ENCODE assay signal across 8 cellular contexts in genomic region chr6:14876778-14877613, GRCh38.
DNase-seq lines count a peak whose midpoint lies in the region; ATAC-seq, FAIRE-seq and TF ChIP-seq lines count a peak whose summit lies in the region.

No MANE protein-coding gene starts in this region.

- H3K27me3 Mint-ChIP-seq in GM23338 (ENCODE audit: insufficient read depth, low read depth, poor library complexity) (peaks cover 7% of the 10 kb centered on the region), brain (peaks cover 7% of the 10 kb centered on the region)

- H3K27ac Mint-ChIP-seq in GM23338 (0 out of 2 replicates have a peak overlapping the region, but pooled peaks have one; percentile 17), brain (peak overlapping the region in 3 of 5 experiments; percentile 59 to 79 (median 77))

- TF ChIP-seq POLR2A in GM12892 (IDR thresholded peaks at IDR 0.05; ENCODE audit: low read depth, low read length) (no peak), NB4 (IDR thresholded peaks at IDR 0.05; ENCODE audit: extremely low read depth, insufficient read length) (no peak)

- FAIRE-seq in GM12892 (lab: Jason Lieb, UNC), result peak; percentile 92

- H3K36me3 ChIP-seq in GM23338 (ENCODE audit: insufficient read depth), result no peaks in the 10 kb centered on the region
- H3K36me3 ChIP-seq in WERI-Rb-1, result no peaks in the 10 kb centered on the region
- H3K36me3 ChIP-seq in tibial artery, result no peaks in the 10 kb centered on the region

- no peaks in the 10 kb centered on the region for H3K9me3 Mint-ChIP-seq in GM23338
- H3K9me3 Mint-ChIP-seq in brain, result no peaks in the 10 kb centered on the region

- H3K4me3 Mint-ChIP-seq in GM23338 (no peak overlapping the region), brain (peak overlapping the region in 1 of 5 experiments; percentile 58)

- H4K20me1 ChIP-seq in GM23338 (replicated peaks; ENCODE audit: insufficient read depth), result no peaks in the 10 kb centered on the region

- 0 out of 2 replicates have a peak overlapping the region, but pooled peaks have one; percentile 41 for H3K4me2 ChIP-seq in GM23338

- DNase-seq in GM12892 (ENCODE audit: insufficient read length) (no peak), GM23338 (ENCODE audit: low spot score) (no peak), NB4 (ENCODE audit: low read depth) (peak; percentile 76), lung microvascular endothelial cell (ENCODE audit: low read depth in 2 of 2) (peak; percentile 93 to 94), WERI-Rb-1 (no peak), T-helper 9 cell (no peak), tibial artery (no peak)

- H3K4me1 Mint-ChIP-seq in GM23338, result peaks cover 54% of the 10 kb centered on the region
- H3K4me1 Mint-ChIP-seq in brain, result peaks cover 28% of the 10 kb centered on the region

- H3K9me2 ChIP-seq in GM23338 (ENCODE audit: insufficient read depth), result no peaks in the 10 kb centered on the region

- H3K4me1 ChIP-seq in GM23338 (ENCODE audit: insufficient read depth) (peaks cover 22% of the 10 kb centered on the region), tibial artery (peaks cover 0 to 13% (median 1%) of the 10 kb centered on the region in 4 donors)

- no peak overlapping the region for H3K27ac ChIP-seq in GM23338 (ENCODE audit: low read depth)
- H3K27ac ChIP-seq in WERI-Rb-1, result no peak overlapping the region
- H3K27ac ChIP-seq in tibial artery, result peak overlapping the region in 1 of 2 donors; percentile 17

- H3K36me3 Mint-ChIP-seq in GM23338 (ENCODE audit: low read depth), result no peaks in the 10 kb centered on the region; the same call in 2 of the 3 replicates
- no peaks in the 10 kb centered on the region for H3K36me3 Mint-ChIP-seq in brain

- intact Hi-C loops in tibial artery (cut with DNase I; ENCODE audit: low total_unique reads), result no loop called here

- TF ChIP-seq CTCF in GM23338 (conservative IDR thresholded peaks at IDR 0.05; ENCODE audit: low read depth in 2 of 2) (no peak), NB4 (IDR thresholded peaks at IDR 0.05; ENCODE audit: low read depth, low read length) (no peak), brain (conservative IDR thresholded peaks at IDR 0.05) (no peak), WERI-Rb-1 (IDR thresholded peaks at IDR 0.05; ENCODE audit: low read depth, low read length) (no peak), tibial artery (IDR thresholded peaks at IDR 0.05) (no peak)

- no peak overlapping the region for H2AFZ ChIP-seq in GM23338

- ATAC-seq in GM23338, result no peak

- H3K27me3 ChIP-seq in GM23338 (ENCODE audit: insufficient read depth) (no peaks in the 10 kb centered on the region), WERI-Rb-1 (ENCODE audit: insufficient read depth, low read depth, severe bottlenecking) (no peaks in the 10 kb centered on the region), tibial artery (no peaks in the 10 kb centered on the region)

- H3K4me3 ChIP-seq in GM23338 (no peak overlapping the region), NB4 (ENCODE audit: low read depth, low read length) (no peak overlapping the region), WERI-Rb-1 (ENCODE audit: low read depth, low read length) (no peak overlapping the region), tibial artery (no peak overlapping the region)

- 0 out of 2 replicates have a peak, but pooled peaks cover 5% of the 10 kb centered on the region for H3K79me2 ChIP-seq in GM23338 (replicated peaks; ENCODE audit: insufficient read depth)

- H3K9me3 ChIP-seq in WERI-Rb-1 (ENCODE audit: severe bottlenecking) (peaks cover 4% of the 10 kb centered on the region), tibial artery (no peaks in the 10 kb centered on the region)

- H3F3A ChIP-seq in GM23338 (replicated peaks; ENCODE audit: low read depth), result no peaks in the 10 kb centered on the region; the same call in 1 of the 2 replicates

TF ChIP-seq in GM23338, 12 proteins besides CTCF, POLR2A, EP300 and RAD21 (continues in another document):
- TF ChIP-seq ZNF462 (CRISPR knock-in tag; IDR thresholded peaks at IDR 0.05) (no peak), ETS1 (IDR thresholded peaks at IDR 0.05) (no peak), ZNF331 (CRISPR knock-in tag; IDR thresholded peaks at IDR 0.05; ENCODE audit: low read depth) (no peak), ZNF114 (CRISPR knock-in tag; IDR thresholded peaks at IDR 0.05) (no peak), CREB1 (CRISPR knock-in tag; IDR thresholded peaks at IDR 0.05; ENCODE audit: low read depth) (no peak), NANOG (IDR thresholded peaks at IDR 0.05; ENCODE audit: borderline replicate concordance) (no peak), EZH2 (IDR thresholded peaks at IDR 0.05; ENCODE audit: low read depth, unreplicated experiment) (no peak)

Comparison
In these comparisons a context has a peak if more than half of its experiments do, and no peak if none do; other contexts are left out.
1. DNase-seq: peak in NB4 (single experiment) and lung microvascular endothelial cell (2 of 2); none in GM12892 (single experiment), GM23338 (single experiment), WERI-Rb-1 (single experiment), T-helper 9 cell (single experiment) and tibial artery (0 of 2).